ENCODE assay signal across 1 cellular context in the genomic region with DNA sequence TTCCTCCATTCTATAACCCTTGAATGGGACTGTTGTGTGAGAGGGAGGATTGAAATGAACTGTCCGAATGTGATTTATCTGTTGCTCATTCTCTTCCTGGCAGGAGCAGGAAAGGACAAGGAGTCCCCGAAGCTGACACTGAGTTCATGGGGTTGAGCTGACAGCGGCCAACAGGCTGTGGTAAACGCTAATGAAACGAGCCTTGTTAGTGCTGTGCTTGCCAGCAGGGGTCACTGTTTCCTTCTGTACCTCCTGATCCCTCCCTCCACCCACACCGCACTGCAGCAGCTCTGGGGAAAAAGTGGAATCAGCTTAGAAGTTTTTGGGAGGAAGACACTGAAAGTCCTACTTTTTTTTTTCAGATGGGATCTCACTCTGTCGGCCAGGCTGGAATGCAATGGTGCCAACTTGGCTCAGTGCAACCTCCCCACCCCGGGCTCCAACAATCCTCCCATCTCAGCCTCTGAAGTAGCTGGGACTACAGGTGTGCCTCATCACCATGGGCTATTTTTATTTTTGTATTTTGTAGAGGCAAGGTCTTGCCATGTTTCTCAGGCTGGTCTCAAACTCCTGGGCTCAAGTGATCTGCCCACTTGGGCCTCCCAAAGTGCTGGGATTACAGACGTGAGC.
TF ChIP-seq lines count a peak whose summit lies in the region.

No MANE protein-coding gene starts in this region.

TF ChIP-seq in SK-N-SH treated with all-trans-retinoic acid at 6 μM for 48 hours, 23 proteins besides CTCF, POLR2A, EP300 and RAD21 (continued from another document):
- TF ChIP-seq, protein P1, sequence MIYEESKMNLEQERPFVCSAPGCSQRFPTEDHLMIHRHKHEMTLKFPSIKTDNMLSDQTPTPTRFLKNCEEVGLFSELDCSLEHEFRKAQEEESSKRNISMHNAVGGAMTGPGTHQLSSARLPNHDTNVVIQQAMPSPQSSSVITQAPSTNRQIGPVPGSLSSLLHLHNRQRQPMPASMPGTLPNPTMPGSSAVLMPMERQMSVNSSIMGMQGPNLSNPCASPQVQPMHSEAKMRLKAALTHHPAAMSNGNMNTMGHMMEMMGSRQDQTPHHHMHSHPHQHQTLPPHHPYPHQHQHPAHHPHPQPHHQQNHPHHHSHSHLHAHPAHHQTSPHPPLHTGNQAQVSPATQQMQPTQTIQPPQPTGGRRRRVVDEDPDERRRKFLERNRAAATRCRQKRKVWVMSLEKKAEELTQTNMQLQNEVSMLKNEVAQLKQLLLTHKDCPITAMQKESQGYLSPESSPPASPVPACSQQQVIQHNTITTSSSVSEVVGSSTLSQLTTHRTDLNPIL (CRISPR knock-in tag; IDR thresholded peaks at IDR 0.05; ENCODE audit: low read depth), result no peak
- TF ChIP-seq ZNF70 (CRISPR knock-in tag; IDR thresholded peaks at IDR 0.05) (no peak), GLIS3 (CRISPR knock-in tag; IDR thresholded peaks at IDR 0.05) (no peak), TCF4 (CRISPR knock-in tag; IDR thresholded peaks at IDR 0.05; ENCODE audit: borderline replicate concordance) (no peak), ZFP30 (CRISPR knock-in tag; IDR thresholded peaks at IDR 0.05) (no peak), BACH2 (CRISPR knock-in tag; IDR thresholded peaks at IDR 0.05; ENCODE audit: borderline replicate concordance) (no peak), ESRRG (CRISPR knock-in tag; IDR thresholded peaks at IDR 0.05) (no peak)
- TF ChIP-seq, protein P2, sequence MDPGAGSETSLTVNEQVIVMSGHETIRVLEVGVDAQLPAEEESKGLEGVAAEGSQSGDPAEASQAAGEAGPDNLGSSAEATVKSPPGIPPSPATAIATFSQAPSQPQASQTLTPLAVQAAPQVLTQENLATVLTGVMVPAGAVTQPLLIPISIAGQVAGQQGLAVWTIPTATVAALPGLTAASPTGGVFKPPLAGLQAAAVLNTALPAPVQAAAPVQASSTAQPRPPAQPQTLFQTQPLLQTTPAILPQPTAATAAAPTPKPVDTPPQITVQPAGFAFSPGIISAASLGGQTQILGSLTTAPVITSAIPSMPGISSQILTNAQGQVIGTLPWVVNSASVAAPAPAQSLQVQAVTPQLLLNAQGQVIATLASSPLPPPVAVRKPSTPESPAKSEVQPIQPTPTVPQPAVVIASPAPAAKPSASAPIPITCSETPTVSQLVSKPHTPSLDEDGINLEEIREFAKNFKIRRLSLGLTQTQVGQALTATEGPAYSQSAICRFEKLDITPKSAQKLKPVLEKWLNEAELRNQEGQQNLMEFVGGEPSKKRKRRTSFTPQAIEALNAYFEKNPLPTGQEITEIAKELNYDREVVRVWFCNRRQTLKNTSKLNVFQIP (CRISPR knock-in tag; IDR thresholded peaks at IDR 0.05; ENCODE audit: borderline replicate concordance, low read depth), result no peak
- TF ChIP-seq, protein P3, sequence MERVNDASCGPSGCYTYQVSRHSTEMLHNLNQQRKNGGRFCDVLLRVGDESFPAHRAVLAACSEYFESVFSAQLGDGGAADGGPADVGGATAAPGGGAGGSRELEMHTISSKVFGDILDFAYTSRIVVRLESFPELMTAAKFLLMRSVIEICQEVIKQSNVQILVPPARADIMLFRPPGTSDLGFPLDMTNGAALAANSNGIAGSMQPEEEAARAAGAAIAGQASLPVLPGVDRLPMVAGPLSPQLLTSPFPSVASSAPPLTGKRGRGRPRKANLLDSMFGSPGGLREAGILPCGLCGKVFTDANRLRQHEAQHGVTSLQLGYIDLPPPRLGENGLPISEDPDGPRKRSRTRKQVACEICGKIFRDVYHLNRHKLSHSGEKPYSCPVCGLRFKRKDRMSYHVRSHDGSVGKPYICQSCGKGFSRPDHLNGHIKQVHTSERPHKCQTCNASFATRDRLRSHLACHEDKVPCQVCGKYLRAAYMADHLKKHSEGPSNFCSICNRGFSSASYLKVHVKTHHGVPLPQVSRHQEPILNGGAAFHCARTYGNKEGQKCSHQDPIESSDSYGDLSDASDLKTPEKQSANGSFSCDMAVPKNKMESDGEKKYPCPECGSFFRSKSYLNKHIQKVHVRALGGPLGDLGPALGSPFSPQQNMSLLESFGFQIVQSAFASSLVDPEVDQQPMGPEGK (CRISPR knock-in tag; IDR thresholded peaks at IDR 0.05; ENCODE audit: borderline replicate concordance), result no peak
